ENCODE assay signal across 2 cellular contexts in genomic region chr3:124800076-124800475, GRCh38.
TF ChIP-seq lines count a peak whose summit lies in the region.

No MANE protein-coding gene starts in this region.

TF ChIP-seq in GM23338, 12 proteins besides CTCF, POLR2A, EP300 and RAD21:
- no peak for TF ChIP-seq JUNB (IDR thresholded peaks at IDR 0.05; ENCODE audit: unreplicated experiment)
- TF ChIP-seq ZNF462 (CRISPR knock-in tag; IDR thresholded peaks at IDR 0.05) = no peak
- no peak for TF ChIP-seq ZNF114 (CRISPR knock-in tag; IDR thresholded peaks at IDR 0.05)
- no peak for TF ChIP-seq EZH2 (IDR thresholded peaks at IDR 0.05; ENCODE audit: low read depth, unreplicated experiment)
- TF ChIP-seq POLR2AphosphoS5 (IDR thresholded peaks at IDR 0.05; ENCODE audit: low read depth) = no peak
- TF ChIP-seq CREB1 (CRISPR knock-in tag; IDR thresholded peaks at IDR 0.05; ENCODE audit: low read depth) = no peak
- no peak for TF ChIP-seq REST (IDR thresholded peaks at IDR 0.05; ENCODE audit: unreplicated experiment)
- no peak for TF ChIP-seq STAT1 (IDR thresholded peaks at IDR 0.05; ENCODE audit: unreplicated experiment)
- no peak for TF ChIP-seq NANOG (IDR thresholded peaks at IDR 0.05; ENCODE audit: borderline replicate concordance)
- TF ChIP-seq EZH2phosphoT487 (IDR thresholded peaks at IDR 0.05; ENCODE audit: unreplicated experiment) = no peak
- no peak for TF ChIP-seq ETS1 (IDR thresholded peaks at IDR 0.05)
- no peak for TF ChIP-seq ZNF331 (CRISPR knock-in tag; IDR thresholded peaks at IDR 0.05; ENCODE audit: low read depth)

TF ChIP-seq in WTC11, 78 proteins besides CTCF, POLR2A, EP300 and RAD21:
- TF ChIP-seq ZNF281 (CRISPR knock-in tag; IDR thresholded peaks at IDR 0.05) (no peak), EMX1 (CRISPR knock-in tag; IDR thresholded peaks at IDR 0.05) (no peak), HMGXB4 (CRISPR knock-in tag; IDR thresholded peaks at IDR 0.05) (no peak), ZNF138 (CRISPR knock-in tag; conservative IDR thresholded peaks at IDR 0.05) (no peak), CREM (CRISPR knock-in tag; IDR thresholded peaks at IDR 0.05) (no peak), NFATC4 (CRISPR knock-in tag; IDR thresholded peaks at IDR 0.05) (no peak), ZNF532 (CRISPR knock-in tag; IDR thresholded peaks at IDR 0.05; ENCODE audit: borderline replicate concordance) (no peak), AFF4 (CRISPR knock-in tag; IDR thresholded peaks at IDR 0.05; ENCODE audit: borderline replicate concordance) (no peak), PRDM15 (CRISPR knock-in tag; IDR thresholded peaks at IDR 0.05) (no peak), IRF2 (CRISPR knock-in tag; IDR thresholded peaks at IDR 0.05; ENCODE audit: borderline replicate concordance, low read depth) (no peak), JUN (CRISPR knock-in tag; IDR thresholded peaks at IDR 0.05) (no peak), SMAD3 (CRISPR knock-in tag; IDR thresholded peaks at IDR 0.05; ENCODE audit: borderline replicate concordance) (no peak), RORB (CRISPR knock-in tag; IDR thresholded peaks at IDR 0.05) (no peak), ZNF416 (CRISPR knock-in tag; IDR thresholded peaks at IDR 0.05) (no peak), ZNF671 (CRISPR knock-in tag; IDR thresholded peaks at IDR 0.05) (no peak)
